ENCODE assay signal across 25 cellular contexts in the genomic region with DNA sequence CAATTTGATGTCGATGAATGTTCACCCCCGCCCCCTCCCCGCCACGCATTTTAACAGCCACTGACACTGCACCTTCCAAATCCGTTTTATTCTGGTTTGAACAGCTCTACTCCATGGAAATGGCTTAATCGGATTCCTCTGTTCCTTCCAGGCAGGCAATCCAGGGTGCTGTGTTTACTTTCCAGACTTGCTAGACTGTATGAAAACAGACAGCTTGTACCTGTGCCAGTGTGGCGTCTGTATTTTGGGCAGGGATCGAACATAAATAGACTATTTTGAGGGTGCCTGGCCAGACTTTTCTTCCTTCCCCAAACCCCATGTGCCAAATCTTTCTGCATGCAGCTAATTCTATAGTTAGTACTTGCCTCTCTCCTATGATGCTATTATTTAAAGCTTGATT.
DNase-seq lines count a peak whose midpoint lies in the region; ATAC-seq and TF ChIP-seq lines count a peak whose summit lies in the region.
"Had no signal": no experiment of that assay in that cellular context is flagged by ENCODE, and none has a peak within 500 bp of the region (broad histone marks: within the 10 kb centered on the region; RNA-seq: fewer than 3 reads in every experiment).

No MANE protein-coding gene starts in this region.

- H3K4me1 Mint-ChIP-seq in activated CD4-positive, alpha-beta T cell treated with anti-CD3 and anti-CD28 coated beads, Interleukin-2, amount 10 ng/mL, durations not matched to agents 24 days and 14 days: no peaks in the 10 kb centered on the region
- H3K4me1 Mint-ChIP-seq: CD8-positive, alpha-beta memory T cell had no signal

- DNase-seq in activated CD4-positive, alpha-beta T cell treated with anti-CD3 and anti-CD28 coated beads, Interleukin-2, amount 10 ng/mL, durations not matched to agents 24 days and 14 days: peak; percentile 11
- DNase-seq in activated CD4-positive, alpha-beta T cell treated with anti-CD3 and anti-CD28 coated beads for 4 hours: no peak
- DNase-seq in NCI-H69 (lab: John Stamatoyannopoulos, UW): peak; percentile 43
- peak; percentile 89 for DNase-seq in esophagus muscularis mucosa (ENCODE audit: extremely low spot score)
- peak; percentile 15 for DNase-seq in superior temporal gyrus (ENCODE audit: extremely low spot score)
- DNase-seq in WERI-Rb-1: no peak
- DNase-seq in NAMALWA (ENCODE audit: low spot score): no peak
- DNase-seq: Calu3; CD8-positive, alpha-beta memory T cell; DMS153; HCEC 1CT; MM.1S; NCI-H1092; NCI-H1694; NCI-H2081; NCI-H446; NCI-H526 treated with DMSO at 0.1 percent for 48 hours; SIG-M5 had no signal

- no peaks in the 10 kb centered on the region for H3K27me3 Mint-ChIP-seq in activated CD4-positive, alpha-beta T cell treated with anti-CD3 and anti-CD28 coated beads, Interleukin-2, amount 10 ng/mL, durations not matched to agents 24 days and 14 days

- H3K4me3 Mint-ChIP-seq in activated CD4-positive, alpha-beta T cell treated with anti-CD3 and anti-CD28 coated beads, Interleukin-2, amount 10 ng/mL, durations not matched to agents 24 days and 14 days: no peak overlapping the region
- H3K4me3 Mint-ChIP-seq: CD8-positive, alpha-beta memory T cell; GM23338 had no signal

- H3K27ac Mint-ChIP-seq in activated CD4-positive, alpha-beta T cell treated with anti-CD3 and anti-CD28 coated beads, Interleukin-2, amount 10 ng/mL, durations not matched to agents 24 days and 14 days: no peak overlapping the region
- H3K27ac Mint-ChIP-seq: CD8-positive, alpha-beta memory T cell; GM23338 had no signal

- no peak for TF ChIP-seq POLR2A in esophagus muscularis mucosa (IDR thresholded peaks at IDR 0.05; ENCODE audit: low read depth)

- H3K9me3 ChIP-seq in esophagus muscularis mucosa (no peaks in the 10 kb centered on the region), WERI-Rb-1 (ENCODE audit: severe bottlenecking) (no peaks in the 10 kb centered on the region)

- H3K36me3 ChIP-seq in esophagus muscularis mucosa (no peaks in the 10 kb centered on the region), WERI-Rb-1 (no peaks in the 10 kb centered on the region)

- ATAC-seq in GM18867 (IDR thresholded peaks at IDR 0.05; ENCODE audit: unreplicated experiment): no peak
- ATAC-seq: HepG2, K562 had no signal

- H3K9me3 Mint-ChIP-seq in activated CD4-positive, alpha-beta T cell treated with anti-CD3 and anti-CD28 coated beads, Interleukin-2, amount 10 ng/mL, durations not matched to agents 24 days and 14 days: no peaks in the 10 kb centered on the region
- H3K9me3 Mint-ChIP-seq: CD8-positive, alpha-beta memory T cell; GM23338 had no signal

- H3K4me1 ChIP-seq in esophagus muscularis mucosa: peaks cover 0 to 20% (median 3%) of the 10 kb centered on the region in 4 donors

- TF ChIP-seq CTCF in esophagus muscularis mucosa (IDR thresholded peaks at IDR 0.05) (no peak), WERI-Rb-1 (IDR thresholded peaks at IDR 0.05; ENCODE audit: low read depth, low read length) (no peak)

- TF ChIP-seq EP300 in esophagus muscularis mucosa (IDR thresholded peaks at IDR 0.05): no peak

- intact Hi-C loops in activated CD4-positive, alpha-beta T cell treated with anti-CD3 and anti-CD28 coated beads, Interleukin-2, amount 10 ng/mL, durations not matched to agents 24 days and 14 days (cut with micrococcal nuclease): no loop called here
- intact Hi-C loops in esophagus muscularis mucosa (cut with DNase I): no loop called here

- H3K4me3 ChIP-seq in esophagus muscularis mucosa (no peak overlapping the region), WERI-Rb-1 (ENCODE audit: low read depth, low read length) (no peak overlapping the region)
- H3K4me3 ChIP-seq: GM23338, K562 had no signal

- H3K27me3 ChIP-seq in esophagus muscularis mucosa: peaks cover 0 to 61% (median 0%) of the 10 kb centered on the region in 4 donors
- no peaks in the 10 kb centered on the region for H3K27me3 ChIP-seq in WERI-Rb-1 (ENCODE audit: insufficient read depth, low read depth, severe bottlenecking)

- H3K27ac ChIP-seq in esophagus muscularis mucosa (replicated peaks in 1 of 4) (no peak overlapping the region), WERI-Rb-1 (no peak overlapping the region)
- H3K27ac ChIP-seq: C4-2B, HL-60, RWPE1 had no signal

- WGBS in esophagus muscularis mucosa: 22% methylated on average over 8 of the region's 8 CpGs

- H3K36me3 Mint-ChIP-seq in activated CD4-positive, alpha-beta T cell treated with anti-CD3 and anti-CD28 coated beads, Interleukin-2, amount 10 ng/mL, durations not matched to agents 24 days and 14 days (ENCODE audit: low read depth): no peaks in the 10 kb centered on the region
- H3K36me3 Mint-ChIP-seq: CD8-positive, alpha-beta memory T cell had no signal

Comparison
In these comparisons a context has a peak if more than half of its experiments do, and no peak if none do; other contexts are left out.
1. DNase-seq: peak in activated CD4-positive, alpha-beta T cell treated with anti-CD3 and anti-CD28 coated beads, Interleukin-2, amount 10 ng/mL, durations not matched to agents 24 days and 14 days (single experiment), NCI-H69 (single experiment), esophagus muscularis mucosa (single experiment) and superior temporal gyrus (single experiment); none in activated CD4-positive, alpha-beta T cell treated with anti-CD3 and anti-CD28 coated beads for 4 hours (0 of 2), WERI-Rb-1 (single experiment) and NAMALWA (single experiment).